8 cellular contexts compared by ENCODE assay signal in genomic region chr4:6909113-6909969, GRCh38. TPM values are rescaled to one million over a fixed set of nuclear protein-coding genes. Genes with fewer than 3 reads are reported as not detected.
A peak's percentile ranks its signal among the peaks of the same experiment; 100 is the strongest.
DNase-seq lines count a peak whose midpoint lies in the region; TF ChIP-seq lines count a peak whose summit lies in the region.

A gene with protein sequence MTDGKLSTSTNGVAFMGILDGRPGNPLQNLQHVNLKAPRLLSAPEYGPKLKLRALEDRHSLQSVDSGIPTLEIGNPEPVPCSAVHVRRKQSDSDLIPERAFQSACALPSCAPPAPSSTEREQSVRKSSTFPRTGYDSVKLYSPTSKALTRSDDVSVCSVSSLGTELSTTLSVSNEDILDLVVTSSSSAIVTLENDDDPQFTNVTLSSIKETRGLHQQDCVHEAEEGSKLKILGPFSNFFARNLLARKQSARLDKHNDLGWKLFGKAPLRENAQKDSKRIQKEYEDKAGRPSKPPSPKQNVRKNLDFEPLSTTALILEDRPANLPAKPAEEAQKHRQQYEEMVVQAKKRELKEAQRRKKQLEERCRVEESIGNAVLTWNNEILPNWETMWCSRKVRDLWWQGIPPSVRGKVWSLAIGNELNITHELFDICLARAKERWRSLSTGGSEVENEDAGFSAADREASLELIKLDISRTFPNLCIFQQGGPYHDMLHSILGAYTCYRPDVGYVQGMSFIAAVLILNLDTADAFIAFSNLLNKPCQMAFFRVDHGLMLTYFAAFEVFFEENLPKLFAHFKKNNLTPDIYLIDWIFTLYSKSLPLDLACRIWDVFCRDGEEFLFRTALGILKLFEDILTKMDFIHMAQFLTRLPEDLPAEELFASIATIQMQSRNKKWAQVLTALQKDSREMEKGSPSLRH (plus strand): TSS chr4:6909826. CDS start chr4:6923390, 13,564 bp downstream.

- DNase-seq in Caco-2 (peak; percentile 90), GM20000 (ENCODE audit: low spot score) (peak; percentile 99), HT-29 (ENCODE audit: low spot score) (peak; percentile 80), activated T-cell treated with anti-CD3 and anti-CD28 coated beads for 48 hours (ENCODE audit: low read depth) (peak; percentile 79), erythroblast (lab: John Stamatoyannopoulos, UW) (peak; percentile 91 to 95)
- peak; percentile 71 for DNase-seq in stimulated activated CD8-positive, alpha-beta memory T cell treated with anti-CD3 and anti-CD28 coated beads, Interleukin-7, amount 100 ng/mL, for 24 hours (ENCODE audit: low read depth)

- H2AFZ ChIP-seq in OCI-LY1 (ENCODE audit: low read length) = no peak within 1 kb of the TSS

- H3K4me3 ChIP-seq in Caco-2 (ENCODE audit: low read depth, low read length) = peak within 1 kb of the TSS; percentile 83
- H3K4me3 ChIP-seq in OCI-LY1 (ENCODE audit: low read depth, low read length, poor library complexity, severe bottlenecking) = peak within 1 kb of the TSS; percentile 71
- peak within 1 kb of the TSS; percentile 82 to 89 for H3K4me3 ChIP-seq in muscle layer of colon (ENCODE audit: low read depth in 1 of 2, low read length in 2 of 2)

- H3K9ac ChIP-seq in OCI-LY1 (ENCODE audit: low read length) (peak within 1 kb of the TSS; percentile 87), muscle layer of colon (ENCODE audit: low read length) (peak within 1 kb of the TSS; percentile 67)

- intact Hi-C loops in Caco-2 (cut with micrococcal nuclease; ENCODE audit: unreplicated experiment) = loop anchor here (1.0 kb wide), 1 partner anchor 45 kb away; no protein-coding TSS in a partner anchor

- H4K20me1 ChIP-seq in OCI-LY1 (ENCODE audit: insufficient read depth, low read length) = no peaks in the 10 kb centered on the region

- H3K79me2 ChIP-seq in OCI-LY1 (ENCODE audit: insufficient read depth, low read length) = no peaks in the 10 kb centered on the region

- H3K4me2 ChIP-seq in OCI-LY1 (ENCODE audit: low read length) = peak within 1 kb of the TSS; percentile 96

- peak within 1 kb of the TSS; percentile 89 for H3K27ac Mint-ChIP-seq in Caco-2 (ENCODE audit: unreplicated experiment)

- H3K27ac ChIP-seq in OCI-LY1 (ENCODE audit: low read depth, low read length, poor library complexity, severe bottlenecking) (peak within 1 kb of the TSS; percentile 79), muscle layer of colon (ENCODE audit: low read depth, low read length) (peak within 1 kb of the TSS; percentile 90)

- H3K9me3 ChIP-seq in Caco-2 = no peaks in the 10 kb centered on the region
- H3K9me3 ChIP-seq in OCI-LY1 (ENCODE audit: low read length) = no peaks in the 10 kb centered on the region
- H3K9me3 ChIP-seq in muscle layer of colon (ENCODE audit: low read length) = no peaks in the 10 kb centered on the region

- POLR2A ChIA-PET in Caco-2 (lab: Charles Lee) = interaction anchor here (0.5 to 1.8 kb wide), 15 partner anchors 8 to 219 kb away, joined by 3 to 16 read pairs (median 4); partner anchors contain the start of gene GRPEL1

- CTCF ChIA-PET in Caco-2 (lab: Charles Lee) = interaction anchor here (0.6 to 2.3 kb wide), 7 partner anchors 8 to 164 kb away, joined by 3 to 18 read pairs (median 3); no protein-coding TSS in a partner anchor

- H3K4me1 Mint-ChIP-seq in Caco-2 (ENCODE audit: low read depth, unreplicated experiment) = peaks cover 27% of the 10 kb centered on the region

- peak; percentile 87 for TF ChIP-seq POLR2A in erythroblast (IDR thresholded peaks at IDR 0.05; ENCODE audit: low read length)

- no peaks in the 10 kb centered on the region for H3K9me2 ChIP-seq in OCI-LY1 (ENCODE audit: low read depth, low read length)

- H3K27me3 ChIP-seq in Caco-2 (replicated peaks; ENCODE audit: control insufficient read depth, insufficient read depth, low read length) (no peaks in the 10 kb centered on the region), OCI-LY1 (ENCODE audit: insufficient read depth, low read length) (no peaks in the 10 kb centered on the region), muscle layer of colon (ENCODE audit: control insufficient read depth in 1 of 2, insufficient read depth in 2 of 2, low read length in 2 of 2) (peaks cover 5 to 6% of the 10 kb centered on the region in 2 donors)

- peaks cover 18% of the 10 kb centered on the region for H3K36me3 Mint-ChIP-seq in Caco-2 (ENCODE audit: insufficient read depth, unreplicated experiment)

- H3K4me1 ChIP-seq in Caco-2 (peaks cover 22% of the 10 kb centered on the region), OCI-LY1 (ENCODE audit: insufficient read depth, low read length, severe bottlenecking) (peaks cover 40% of the 10 kb centered on the region), muscle layer of colon (ENCODE audit: insufficient read depth, low read length) (peaks cover 26% of the 10 kb centered on the region)

- no TSS peak for BruUV-seq in Caco-2 (replicated peaks; lab: Mats Ljungman, UMichigan)

- peak within 1 kb of the TSS; percentile 94 for H3K4me3 Mint-ChIP-seq in Caco-2 (ENCODE audit: unreplicated experiment)

- TF ChIP-seq CTCF in Caco-2 (IDR thresholded peaks at IDR 0.05; ENCODE audit: insufficient read depth in 1 of 2, low read depth in 1 of 2, low read length in 1 of 2, severe bottlenecking in 1 of 2, unreplicated experiment in 1 of 2) (peak in 1 of 2 experiments; percentile 16), GM20000 (IDR thresholded peaks at IDR 0.05; ENCODE audit: extremely low read depth, missing control alignments) (peak; percentile 1), OCI-LY1 (IDR thresholded peaks at IDR 0.05; ENCODE audit: low read length) (no peak)

- H3K36me3 ChIP-seq in Caco-2 (ENCODE audit: control insufficient read depth, insufficient read depth, low read length) = no peaks in the 10 kb centered on the region
- H3K36me3 ChIP-seq in OCI-LY1 (ENCODE audit: insufficient read depth, low read length) = no peaks in the 10 kb centered on the region
- H3K36me3 ChIP-seq in muscle layer of colon (ENCODE audit: insufficient read depth, low read length) = no peaks in the 10 kb centered on the region

- no peaks in the 10 kb centered on the region for H3F3A ChIP-seq in OCI-LY1 (ENCODE audit: insufficient read depth, low read length)

- no peaks in the 10 kb centered on the region for H3K27me3 Mint-ChIP-seq in Caco-2 (ENCODE audit: insufficient read depth, unreplicated experiment)

- no peaks in the 10 kb centered on the region for H3K9me3 Mint-ChIP-seq in Caco-2 (ENCODE audit: unreplicated experiment)

RNA-seq across cellular contexts. Expression of the gene that starts here (rescaled TPM):
- 54.0 and 57.6 TPM in 2 replicates for total RNA-seq in Caco-2 (2022)
- total RNA-seq in HT-29 (2014; rRNA removed; shearing (Covaris generic)) = 54.5 and 58.5 TPM in 2 replicates

Comparison
In these comparisons a context has a peak if more than half of its experiments do, and no peak if none do; other contexts are left out.
1. Peak in every context shown above with its lines: DNase-seq, H3K4me3 ChIP-seq and H3K27ac ChIP-seq.